In genomic region chr12:67256649-67257048, GRCh38 we compare ENCODE assay signal across 8 cellular contexts.
"Had no signal": no experiment of that assay in that cellular context is flagged by ENCODE, and none has a peak within 500 bp of the region (broad histone marks: within the 10 kb centered on the region; RNA-seq: fewer than 3 reads in every experiment).

No MANE protein-coding gene starts in this region.

- DNase-seq: GOT3, H9, HCEC 1CT, KG1 had no signal

- H3K4me1 Mint-ChIP-seq: H9, IgD-negative memory B cell had no signal

- ATAC-seq: HepG2 had no signal

- H3K27ac Mint-ChIP-seq: H9, IgD-negative memory B cell had no signal

- H3K4me3 Mint-ChIP-seq: H9 had no signal

- H3K9me3 Mint-ChIP-seq: H9 had no signal

- H3K27ac ChIP-seq: HL-60 had no signal

- H3K27me3 Mint-ChIP-seq: IgD-negative memory B cell had no signal

- H3K36me3 Mint-ChIP-seq: IgD-negative memory B cell had no signal

- FAIRE-seq: H54, HepG2 had no signal
